In genomic region chr17:44502598-44503079, GRCh38 we compare ENCODE assay signal across 8 cellular contexts. TPM values are rescaled to one million over a fixed set of nuclear protein-coding genes. Genes with fewer than 3 reads are reported as not detected.
DNase-seq lines count a peak whose midpoint lies in the region; ATAC-seq and TF ChIP-seq lines count a peak whose summit lies in the region.

No MANE protein-coding gene starts in this region.

- in situ Hi-C loops in GM13977 (cut with MboI; ENCODE audit: low pct_unique_long_range_greater_than_20kb, low sequenced_read_pairs, unreplicated experiment) = loop anchor here (25.0 kb wide), 1 partner anchor 290 kb away; the partner anchor contains the start of gene UBTF

- H3K36me3 ChIP-seq in duodenal mucosa (ENCODE audit: control insufficient read depth in 1 of 2, insufficient read depth in 2 of 2, low read length in 2 of 2) = no peaks in the 10 kb centered on the region
- H3K36me3 ChIP-seq in upper lobe of right lung = no peaks in the 10 kb centered on the region

- DNase-seq in GM13977 (ENCODE audit: low spot score) (peak; percentile 28), HFFc6 (no peak), OCI-M1 (lab: John Stamatoyannopoulos, UW) (peak; percentile 54), memory B cell (ENCODE audit: low spot score in 2 of 2) (peak in 1 of 2 donors; percentile 67), upper lobe of right lung (no peak)
- no peak for DNase-seq in stimulated activated CD4-positive, alpha-beta T cell treated with anti-CD3 and anti-CD28 coated beads, Interleukin-12 subunit alpha, Interleukin-12 subunit beta, amount 100 ng/mL, for 4 hours

- H3K4me1 Mint-ChIP-seq in HFFc6 (ENCODE audit: low read depth) = peaks cover 31% of the 10 kb centered on the region
- H3K4me1 Mint-ChIP-seq in memory B cell = peaks cover 26% of the 10 kb centered on the region

- H3K9me3 ChIP-seq in duodenal mucosa (ENCODE audit: control insufficient read depth in 1 of 2, low read length in 2 of 2) = no peaks in the 10 kb centered on the region
- H3K9me3 ChIP-seq in upper lobe of right lung = no peaks in the 10 kb centered on the region

- H3K4me1 ChIP-seq in duodenal mucosa (ENCODE audit: control insufficient read depth in 1 of 2, insufficient read depth in 2 of 2, low read length in 2 of 2) = peaks cover 29% of the 10 kb centered on the region in 2 donors
- peaks cover 47% of the 10 kb centered on the region for H3K4me1 ChIP-seq in upper lobe of right lung

- ATAC-seq in memory B cell (ENCODE audit: low read depth) = peak; percentile 31
- ATAC-seq in upper lobe of right lung = peak; percentile 26
- no peak for ATAC-seq in HG02973 (IDR thresholded peaks at IDR 0.05; ENCODE audit: unreplicated experiment)

- H3K9me3 Mint-ChIP-seq in HFFc6 (no peaks in the 10 kb centered on the region), memory B cell (peaks cover 1% of the 10 kb centered on the region)

- H3K27ac ChIP-seq in duodenal mucosa (ENCODE audit: low read depth, low read length) (peak overlapping the region; percentile 90), upper lobe of right lung (peak overlapping the region; percentile 94)

- H3K4me3 ChIP-seq in duodenal mucosa (ENCODE audit: low read depth in 1 of 2, low read length in 2 of 2) (peak overlapping the region; percentile 88 to 95), upper lobe of right lung (peak overlapping the region; percentile 98)

- TF ChIP-seq CTCF in GM13977 (IDR thresholded peaks at IDR 0.05; ENCODE audit: extremely low read depth, insufficient read depth, missing control alignments) (no peak), HFFc6 (IDR thresholded peaks at IDR 0.05) (no peak), upper lobe of right lung (IDR thresholded peaks at IDR 0.05) (no peak)

- H3K27me3 Mint-ChIP-seq in HFFc6 (ENCODE audit: insufficient read depth) (peaks cover 3% of the 10 kb centered on the region), memory B cell (peaks cover 6% of the 10 kb centered on the region)

- intact Hi-C loops in upper lobe of right lung (cut with DNase I) = no loop called here

- no peaks in the 10 kb centered on the region for H3K27me3 ChIP-seq in duodenal mucosa (ENCODE audit: control insufficient read depth in 1 of 2, insufficient read depth in 2 of 2, low read length in 2 of 2)
- H3K27me3 ChIP-seq in upper lobe of right lung = no peaks in the 10 kb centered on the region

- H3K4me3 Mint-ChIP-seq in HFFc6 (peak overlapping the region; percentile 97), memory B cell (peak overlapping the region; percentile 94)

- peaks cover 12% of the 10 kb centered on the region for H3K36me3 Mint-ChIP-seq in HFFc6 (ENCODE audit: low read depth)
- no peaks in the 10 kb centered on the region for H3K36me3 Mint-ChIP-seq in memory B cell

- peak overlapping the region; percentile 71 to 96 for H3K9ac ChIP-seq in duodenal mucosa (ENCODE audit: low read depth in 1 of 2, low read length in 2 of 2)

- H3K27ac Mint-ChIP-seq in HFFc6 (peak overlapping the region; percentile 99), memory B cell (peak overlapping the region; percentile 98)

RNA-seq across cellular contexts. Expression of gene GPATCH8, which starts 0.6 kb away (rescaled TPM):
- 10 to 100 TPM; 23.4 to 30.0 (median 27.1) TPM for total RNA-seq in HFFc6 (2021; fragmentation: NEBNext Ultra II Directional; extraction: Animal tissue kit (Norgen Biotek cat#: 25700))
- 40.7 TPM for total RNA-seq in upper lobe of right lung

RNA-seq across cellular contexts. Expression of gene FZD2, which starts 54.6 kb away (rescaled TPM):
- 100 to 1,000 TPM in 1 of 6 experiments, 10 to 100 TPM in 5; 76.4 to 103 (median 92.8) TPM for total RNA-seq in HFFc6 (2021; fragmentation: NEBNext Ultra II Directional; extraction: Animal tissue kit (Norgen Biotek cat#: 25700))
- 8.7 TPM for total RNA-seq in upper lobe of right lung

Comparison
In these comparisons a context has a peak if more than half of its experiments do, and no peak if none do; other contexts are left out.
1. DNase-seq: peak in GM13977 (single experiment) and OCI-M1 (single experiment); none in HFFc6 (single experiment), upper lobe of right lung (single experiment) and stimulated activated CD4-positive, alpha-beta T cell treated with anti-CD3 and anti-CD28 coated beads, Interleukin-12 subunit alpha, Interleukin-12 subunit beta, amount 100 ng/mL, for 4 hours (single experiment).